Comparison of ENCODE assay signal across 19 cellular contexts in the genomic region with DNA sequence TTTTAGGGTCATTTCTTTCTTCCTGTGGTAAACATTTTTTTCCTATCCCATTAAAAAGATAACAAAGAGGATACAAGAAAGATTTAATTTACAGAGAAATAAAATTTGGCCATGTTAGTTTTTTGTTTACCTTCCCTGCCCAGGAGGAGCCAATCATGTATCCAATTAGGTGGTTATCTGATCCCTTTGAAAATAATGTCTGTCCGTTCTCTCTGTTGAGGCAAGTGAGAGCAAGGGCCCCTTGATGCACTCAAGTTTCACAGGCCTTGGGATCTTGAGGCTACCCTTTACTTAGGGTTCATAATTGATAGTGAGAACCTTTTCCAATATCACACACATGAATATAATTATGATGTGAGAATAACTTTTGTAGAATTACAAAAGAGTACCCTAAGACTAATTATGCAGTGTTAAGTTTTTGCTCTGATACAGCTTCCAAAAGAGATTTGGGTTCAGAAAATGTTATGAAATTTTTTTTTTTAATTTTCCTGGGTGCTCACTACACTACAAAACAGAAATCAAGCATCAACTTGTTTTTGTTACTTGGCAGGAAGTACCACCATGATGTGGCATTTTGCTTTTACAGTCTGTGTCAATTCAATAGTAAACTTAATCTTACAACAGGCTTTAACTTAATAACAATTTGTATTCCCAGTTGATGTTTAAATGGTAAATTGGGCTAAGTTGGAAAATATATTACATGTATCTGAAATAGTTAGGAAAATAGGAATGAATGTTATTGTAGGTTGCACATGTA. TPM values are rescaled to one million over a fixed set of nuclear protein-coding genes. Genes with fewer than 3 reads are reported as not detected.
DNase-seq lines count a peak whose midpoint lies in the region; ATAC-seq and TF ChIP-seq lines count a peak whose summit lies in the region.
"Had no signal": no experiment of that assay in that cellular context is flagged by ENCODE, and none has a peak within 500 bp of the region (broad histone marks: within the 10 kb centered on the region; RNA-seq: fewer than 3 reads in every experiment).

No MANE protein-coding gene starts in this region.

- no peaks in the 10 kb centered on the region for H3K27me3 ChIP-seq in mammary epithelial cell (ENCODE audit: insufficient read depth, low read length)

- peaks cover 8% of the 10 kb centered on the region for H3K36me3 Mint-ChIP-seq in activated naive CD4-positive, alpha-beta T cell treated with anti-CD3 and anti-CD28 coated beads, Interleukin-2, amount 50 U/mL, for 24 hours
- peaks cover 3% of the 10 kb centered on the region for H3K36me3 Mint-ChIP-seq in progenitor cell of endocrine pancreas (ENCODE audit: insufficient read depth)

- peaks cover 45% of the 10 kb centered on the region for H3K4me1 Mint-ChIP-seq in activated naive CD4-positive, alpha-beta T cell treated with anti-CD3 and anti-CD28 coated beads, Interleukin-2, amount 50 U/mL, for 24 hours
- H3K4me1 Mint-ChIP-seq in progenitor cell of endocrine pancreas (ENCODE audit: low read depth) = peaks cover 3% of the 10 kb centered on the region
- H3K4me1 Mint-ChIP-seq: H9 had no signal

- H3K9me3 Mint-ChIP-seq in activated naive CD4-positive, alpha-beta T cell treated with anti-CD3 and anti-CD28 coated beads, Interleukin-2, amount 50 U/mL, for 24 hours = no peaks in the 10 kb centered on the region
- H3K9me3 Mint-ChIP-seq in progenitor cell of endocrine pancreas (ENCODE audit: low read depth) = no peaks in the 10 kb centered on the region
- H3K9me3 Mint-ChIP-seq: H9 had no signal

- H3K27ac Mint-ChIP-seq in activated naive CD4-positive, alpha-beta T cell treated with anti-CD3 and anti-CD28 coated beads, Interleukin-2, amount 50 U/mL, for 24 hours = peak overlapping the region; percentile 76
- peak overlapping the region; percentile 37 for H3K27ac Mint-ChIP-seq in progenitor cell of endocrine pancreas
- H3K27ac Mint-ChIP-seq: H9 had no signal

- dilution Hi-C loops in mammary epithelial cell (cut with HindIII; ENCODE audit: low sequenced_read_pairs) = no loop called here

- no peak overlapping the region for H3K27ac ChIP-seq in mammary epithelial cell (ENCODE audit: insufficient read depth, low read depth, low read length)
- H3K27ac ChIP-seq: KMS-11, WERI-Rb-1 had no signal

- peaks cover under 1% of the 10 kb centered on the region for H3K36me3 ChIP-seq in mammary epithelial cell (ENCODE audit: insufficient read depth, low read length)

- CTCF ChIA-PET in mammary epithelial cell (lab: Charles Lee; ENCODE audit: low non-redundant PET) = no interaction called here

- H3K4me2 ChIP-seq in mammary epithelial cell (ENCODE audit: insufficient read depth, low read depth, low read length) = peak overlapping the region; percentile 21
- H3K4me2 ChIP-seq: KMS-11 had no signal

- intact Hi-C loops in mammary epithelial cell (cut with micrococcal nuclease) = no loop called here

- H3K27me3 Mint-ChIP-seq in activated naive CD4-positive, alpha-beta T cell treated with anti-CD3 and anti-CD28 coated beads, Interleukin-2, amount 50 U/mL, for 24 hours = no peaks in the 10 kb centered on the region
- H3K27me3 Mint-ChIP-seq in progenitor cell of endocrine pancreas = no peaks in the 10 kb centered on the region

- no peaks in the 10 kb centered on the region for H3K9me3 ChIP-seq in mammary epithelial cell (replicated peaks; ENCODE audit: insufficient read depth, low read length)

- 58% methylated on average over 1 of the region's 1 CpG for WGBS in mammary epithelial cell (ENCODE audit: low coverage, missing lambda C conversion rate)

- H2AFZ ChIP-seq in mammary epithelial cell (ENCODE audit: low read depth, low read length) = no peak overlapping the region

- DNase-seq in activated naive CD4-positive, alpha-beta T cell treated with anti-CD3 and anti-CD28 coated beads, Interleukin-2, amount 50 U/mL, for 16 hours = no peak
- DNase-seq in NCI-H2171 (lab: John Stamatoyannopoulos, UW) (peak; percentile 0), mammary epithelial cell (peak; percentile 11), progenitor cell of endocrine pancreas (ENCODE audit: low spot score, unreplicated experiment) (no peak), T-helper 9 cell (no peak), CD1c-positive myeloid dendritic cell (ENCODE audit: extremely low spot score) (no peak)
- DNase-seq: activated effector memory CD4-positive, alpha-beta T cell treated with anti-CD3 and anti-CD28 coated beads, Interleukin-2, amount 50 U/mL, for 16 hours; anterior cingulate cortex; cerebellar nuclear complex; effector CD4-positive, alpha-beta T cell; glutamatergic neuron; H9; left ventricle myocardium superior; NCI-H345; stimulated activated CD4-positive, alpha-beta T cell treated with anti-CD3 and anti-CD28 coated beads, Interleukin-2, amount 100 ng/mL, for 24 hours; WERI-Rb-1 had no signal

- no peak overlapping the region for H3K9ac ChIP-seq in mammary epithelial cell (ENCODE audit: insufficient read depth, low read length)
- H3K9ac ChIP-seq: KMS-11 had no signal

- no TSS peak for BruUV-seq in mammary epithelial cell (replicated peaks; lab: Mats Ljungman, UMichigan)

- peaks cover 6% of the 10 kb centered on the region for H3K4me1 ChIP-seq in mammary epithelial cell (ENCODE audit: insufficient read depth, low read length)

- no peak for ATAC-seq in GM18520 (IDR thresholded peaks at IDR 0.05; ENCODE audit: unreplicated experiment)
- ATAC-seq: left ventricle myocardium superior had no signal

- H3K4me3 ChIP-seq in mammary epithelial cell (replicated peaks in 1 of 3; ENCODE audit: insufficient read depth in 1 of 3, low read depth in 2 of 3, low read length in 3 of 3) = no peak overlapping the region

- peaks cover 32% of the 10 kb centered on the region for H3K79me2 ChIP-seq in mammary epithelial cell (ENCODE audit: insufficient read depth, low read length)

- no peak for TF ChIP-seq CTCF in mammary epithelial cell (conservative IDR thresholded peaks at IDR 0.05 in 1 of 2, IDR thresholded peaks at IDR 0.05 in 1 of 2; ENCODE audit: extremely low read depth in 1 of 2, insufficient read depth in 1 of 2, low read depth in 1 of 2, low read length in 2 of 2)
- no peak for TF ChIP-seq CTCF in progenitor cell of endocrine pancreas (IDR thresholded peaks at IDR 0.05; ENCODE audit: unreplicated experiment)

- in situ Hi-C loops in mammary epithelial cell (cut with MboI; ENCODE audit: low sequenced_read_pairs in 2 of 2) = loop anchor here in 1 of 2 donors (25.0 kb wide), 1 partner anchor 229 kb away; no protein-coding TSS in a partner anchor

- H4K20me1 ChIP-seq in mammary epithelial cell (ENCODE audit: insufficient read depth, low read length) = no peaks in the 10 kb centered on the region

- H3K4me3 Mint-ChIP-seq in activated naive CD4-positive, alpha-beta T cell treated with anti-CD3 and anti-CD28 coated beads, Interleukin-2, amount 50 U/mL, for 24 hours = no peak overlapping the region
- no peak overlapping the region for H3K4me3 Mint-ChIP-seq in progenitor cell of endocrine pancreas (ENCODE audit: low read depth)
- H3K4me3 Mint-ChIP-seq: H9 had no signal

RNA-seq across cellular contexts. Expression of gene AFTPH, which starts 42.0 kb away (rescaled TPM):
- 10 to 100 TPM; 20.7 to 34.5 TPM for total RNA-seq in mammary epithelial cell
- polyA plus RNA-seq in mammary epithelial cell = 13.3 TPM
- 30.0 TPM for polyA minus RNA-seq in mammary epithelial cell
- total RNA-seq in progenitor cell of endocrine pancreas = 26.6 and 28.9 TPM in 2 replicates

Comparison
In these comparisons a context has a peak if more than half of its experiments do, and no peak if none do; other contexts are left out.
1. DNase-seq: peak in NCI-H2171 (single experiment) and mammary epithelial cell (single experiment); none in activated naive CD4-positive, alpha-beta T cell treated with anti-CD3 and anti-CD28 coated beads, Interleukin-2, amount 50 U/mL, for 16 hours (single experiment), progenitor cell of endocrine pancreas (single experiment), T-helper 9 cell (single experiment) and CD1c-positive myeloid dendritic cell (single experiment).